In the genomic region with DNA sequence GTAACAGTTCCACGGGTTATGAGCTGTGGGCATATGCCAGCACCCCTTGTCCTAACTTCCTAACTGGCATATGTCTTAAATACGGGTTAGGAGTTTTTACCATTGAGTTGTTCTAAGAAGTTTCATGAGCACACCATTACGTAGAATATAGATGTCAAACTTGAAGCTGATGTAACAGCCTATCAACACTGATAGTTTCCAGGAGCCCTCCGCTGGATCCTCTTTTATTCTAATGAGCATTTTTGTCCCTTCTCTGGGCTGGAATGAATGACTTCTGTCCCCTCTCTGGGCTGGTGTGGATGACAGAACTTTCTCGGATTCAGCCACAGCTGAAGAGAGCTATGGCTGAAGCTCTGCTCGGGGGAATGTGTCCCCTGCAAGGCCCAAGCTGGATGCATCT, we compare ENCODE assay signal across 1 cellular context.
A peak's percentile ranks its signal among the peaks of the same experiment; 100 is the strongest.
TF ChIP-seq lines count a peak whose summit lies in the region.

No MANE protein-coding gene starts in this region.

TF ChIP-seq in K562, 482 proteins besides CTCF, POLR2A, EP300 and RAD21 (continued from another document):
- TF ChIP-seq MEF2D (tag; conservative IDR thresholded peaks at IDR 0.05; ENCODE audit: low read depth) (no peak), ZNF41 (CRISPR knock-in tag; conservative IDR thresholded peaks at IDR 0.05) (no peak), FOXM1 (IDR thresholded peaks at IDR 0.05; ENCODE audit: low read depth) (no peak), FOXM1 (CRISPR knock-in tag; IDR thresholded peaks at IDR 0.05; ENCODE audit: low read depth) (no peak), CXXC5 (CRISPR knock-in tag; IDR thresholded peaks at IDR 0.05) (0 out of 2 replicates have a peak, but pooled peaks have one; percentile 7), TFAM (CRISPR knock-in tag; conservative IDR thresholded peaks at IDR 0.05) (no peak), YY1 (IDR thresholded peaks at IDR 0.05; ENCODE audit: borderline replicate concordance in 1 of 3, control insufficient read depth in 1 of 3, extremely low read depth in 1 of 3, insufficient read depth in 3 of 3, insufficient read length in 1 of 3, insufficient replicate concordance in 2 of 3, low read depth in 1 of 3, low read length in 2 of 3) (no peak), SIN3A (IDR thresholded peaks at IDR 0.05; ENCODE audit: borderline replicate concordance in 2 of 2, control insufficient read depth in 1 of 2, low read depth in 2 of 2, low read length in 2 of 2) (no peak), ZNF778 (CRISPR knock-in tag; IDR thresholded peaks at IDR 0.05) (no peak), ZNF274 (IDR thresholded peaks at IDR 0.05; ENCODE audit: borderline replicate concordance, low read depth, low read length) (no peak)
